9 cellular contexts compared by ENCODE assay signal in genomic region chr17:35170968-35171771, GRCh38. TPM values are rescaled to one million over a fixed set of nuclear protein-coding genes. Genes with fewer than 3 reads are reported as not detected.
DNase-seq lines count a peak whose midpoint lies in the region; ATAC-seq and TF ChIP-seq lines count a peak whose summit lies in the region.
"Had no signal": no experiment of that assay in that cellular context is flagged by ENCODE, and none has a peak within 500 bp of the region (broad histone marks: within the 10 kb centered on the region; RNA-seq: fewer than 3 reads in every experiment).

No MANE protein-coding gene starts in this region.

- H3K4me1 ChIP-seq in Loucy (ENCODE audit: insufficient read depth, low read length, poor library complexity, severe bottlenecking): no peaks in the 10 kb centered on the region

- H3K79me2 ChIP-seq in Loucy (ENCODE audit: insufficient read depth, low read length): no peaks in the 10 kb centered on the region

- DNase-seq in DMS114 treated with DMSO at 0.1 percent for 48 hours (lab: John Stamatoyannopoulos, UW; ENCODE audit: unreplicated experiment) (peak; percentile 12), astrocyte of the cerebellum (ENCODE audit: low read depth) (no peak), mesenteric fat pad (ENCODE audit: low spot score) (peak; percentile 85), NCI-H510A (lab: John Stamatoyannopoulos, UW) (no peak)

- TF ChIP-seq CTCF in Loucy (conservative IDR thresholded peaks at IDR 0.05; ENCODE audit: low read length) (peak; percentile 64), astrocyte of the cerebellum (IDR thresholded peaks at IDR 0.05; ENCODE audit: low read depth, low read length, missing control alignments) (peak; percentile 2)

- H3K4me2 ChIP-seq in Loucy (ENCODE audit: low read depth, low read length, poor library complexity, severe bottlenecking): no peak overlapping the region

- no peaks in the 10 kb centered on the region for H3K9me3 ChIP-seq in Loucy (ENCODE audit: insufficient read depth, low read depth, low read length)

- no peaks in the 10 kb centered on the region for H4K20me1 ChIP-seq in Loucy (ENCODE audit: insufficient read depth, low read length, poor library complexity, severe bottlenecking)

- in situ Hi-C loops in astrocyte of the cerebellum (cut with HindIII; ENCODE audit: low sequenced_read_pairs): no loop called here

- H3K27me3 ChIP-seq in Loucy (ENCODE audit: insufficient read depth, low read length, poor library complexity, severe bottlenecking): peaks cover 3% of the 10 kb centered on the region

- H2AFZ ChIP-seq in Loucy (ENCODE audit: low read length): no peak overlapping the region

- H3K9me2 ChIP-seq in Loucy (replicated peaks; ENCODE audit: low read depth, low read length): no peaks in the 10 kb centered on the region

- no peak overlapping the region for H3K4me3 ChIP-seq in Loucy (ENCODE audit: low read length, poor library complexity, severe bottlenecking)
- no peak overlapping the region for H3K4me3 ChIP-seq in astrocyte of the cerebellum (ENCODE audit: low read depth, low read length)

- ATAC-seq in HG03045 (IDR thresholded peaks at IDR 0.05; ENCODE audit: unreplicated experiment): no peak
- ATAC-seq in GM21381 (IDR thresholded peaks at IDR 0.05; ENCODE audit: unreplicated experiment): no peak
- ATAC-seq in GM21717 (IDR thresholded peaks at IDR 0.05; ENCODE audit: unreplicated experiment): no peak

- no peak overlapping the region for H3K9ac ChIP-seq in Loucy (ENCODE audit: low read depth, low read length, poor library complexity, severe bottlenecking)

- H3K36me3 ChIP-seq in Loucy (ENCODE audit: insufficient read depth, low read length): no peaks in the 10 kb centered on the region

- no peaks in the 10 kb centered on the region for H3F3A ChIP-seq in Loucy (ENCODE audit: low read depth)

RNA-seq across cellular contexts. Expression of gene SLC35G3, which starts 23.0 kb away (rescaled TPM):
- not detected for total RNA-seq in mesenteric fat pad
- total RNA-seq: kidney epithelial cell had no signal

RNA-seq across cellular contexts. Expression of gene UNC45B, which starts 23.6 kb away (rescaled TPM):
- total RNA-seq in mesenteric fat pad: not detected
- total RNA-seq: kidney epithelial cell had no signal

RNA-seq across cellular contexts. Expression of gene NLE1, which starts 29.1 kb away (rescaled TPM):
- 14.0 TPM for total RNA-seq in mesenteric fat pad

RNA-seq across cellular contexts. Expression of gene FNDC8, which starts 49.8 kb away (rescaled TPM):
- not detected for total RNA-seq in mesenteric fat pad
- total RNA-seq: kidney epithelial cell had no signal

RNA-seq across cellular contexts. Expression of gene RAD51D, which starts 51.5 kb away (rescaled TPM):
- total RNA-seq in mesenteric fat pad: 10.6 TPM

Comparison
In these comparisons a context has a peak if more than half of its experiments do, and no peak if none do; other contexts are left out.
1. DNase-seq: peak in DMS114 treated with DMSO at 0.1 percent for 48 hours (single experiment) and mesenteric fat pad (single experiment); none in astrocyte of the cerebellum (single experiment) and NCI-H510A (single experiment).